Comparison of ENCODE assay signal across 8 cellular contexts in the genomic region with DNA sequence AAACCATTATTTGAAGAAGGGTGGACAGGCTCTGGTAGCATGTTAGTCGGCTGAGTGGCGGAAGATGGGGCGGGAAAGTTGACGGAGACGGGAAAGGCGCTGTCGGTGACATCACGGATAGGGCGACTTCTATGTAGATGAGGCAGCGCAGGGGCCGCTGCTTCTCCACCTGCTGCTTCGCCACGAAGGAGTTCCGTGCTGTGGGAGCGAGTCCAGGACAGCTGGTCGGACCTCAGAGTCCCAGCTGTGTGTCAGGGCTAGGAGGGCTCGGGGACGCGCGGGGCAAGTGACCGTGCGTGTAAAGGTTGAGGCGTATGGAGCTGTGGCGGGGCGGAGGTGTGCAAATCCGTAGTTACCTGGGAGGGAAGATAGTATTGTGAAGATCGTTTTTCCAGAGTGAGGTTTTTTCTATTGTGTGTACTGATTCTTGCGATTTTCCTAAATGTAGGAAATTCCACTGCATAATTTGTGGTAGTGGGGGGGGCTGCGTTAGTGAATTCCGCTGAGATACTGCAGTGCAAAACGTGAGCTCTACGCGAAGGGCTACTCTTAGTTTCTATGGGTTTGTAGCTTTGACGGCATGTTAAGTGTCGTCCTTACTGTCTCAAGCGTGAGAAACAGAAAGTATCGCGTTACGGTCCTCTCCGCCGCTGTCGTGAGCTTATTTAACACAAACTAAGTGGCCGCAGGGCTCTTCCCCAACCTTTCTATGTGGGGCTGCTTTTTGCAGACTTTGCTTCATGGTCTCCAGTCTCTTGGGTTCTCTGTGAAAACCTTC.
DNase-seq lines count a peak whose midpoint lies in the region; ATAC-seq and TF ChIP-seq lines count a peak whose summit lies in the region.

No MANE protein-coding gene starts in this region.

- intact Hi-C loops in natural killer cell (cut with micrococcal nuclease), result no loop called here

- peak overlapping the region; percentile 84 to 91 for H3K4me3 Mint-ChIP-seq in activated T-cell treated with anti-CD3 and anti-CD28 coated beads, Interleukin-2, amount 50 U/mL, for 72 hours
- H3K4me3 Mint-ChIP-seq in natural killer cell, result peak overlapping the region; percentile 99
- peak overlapping the region; percentile 87 for H3K4me3 Mint-ChIP-seq in stimulated activated naive CD8-positive, alpha-beta T cell treated with anti-CD3 and anti-CD28 coated beads, Interleukin-15, Interleukin-2, amounts not matched to agents 100 ng/mL and 50 ng/mL, for 24 hours

- no peak for TF ChIP-seq CTCF in natural killer cell (IDR thresholded peaks at IDR 0.05)

- H3K4me1 Mint-ChIP-seq in activated T-cell treated with anti-CD3 and anti-CD28 coated beads, Interleukin-2, amount 50 U/mL, for 72 hours (ENCODE audit: low read depth), result peaks cover 20% of the 10 kb centered on the region
- H3K4me1 Mint-ChIP-seq in natural killer cell, result peaks cover 19 to 20% of the 10 kb centered on the region in 2 donors
- H3K4me1 Mint-ChIP-seq in stimulated activated naive CD8-positive, alpha-beta T cell treated with anti-CD3 and anti-CD28 coated beads, Interleukin-15, Interleukin-2, amounts not matched to agents 100 ng/mL and 50 ng/mL, for 24 hours (ENCODE audit: low read depth), result peaks cover 26% of the 10 kb centered on the region

- peak; percentile 83 for ATAC-seq in GM18498 (IDR thresholded peaks at IDR 0.05; ENCODE audit: unreplicated experiment)
- peak; percentile 55 for ATAC-seq in HG03025 (IDR thresholded peaks at IDR 0.05; ENCODE audit: low FRiP score, unreplicated experiment)
- ATAC-seq in activated T-cell treated with anti-CD3 and anti-CD28 coated beads, Interleukin-2, amount 50 U/mL, for 72 hours (replicated peaks in 1 of 2), result peak; percentile 86 to 87
- ATAC-seq in natural killer cell, result peak; percentile 81 to 87 (median 85)

- DNase-seq in NOMO-1 (lab: John Stamatoyannopoulos, UW; ENCODE audit: unreplicated experiment in 2 of 2) (peak; percentile 63 to 84), fibroblast of gingiva (ENCODE audit: low read depth) (peak; percentile 47), natural killer cell (no peak), Kasumi-1 (lab: John Stamatoyannopoulos, UW) (no peak)
- DNase-seq in activated T-cell treated with anti-CD3 and anti-CD28 coated beads, Interleukin-2, amount 50 U/mL, for 72 hours, result peak; percentile 72 to 81

- H3K27ac Mint-ChIP-seq in activated T-cell treated with anti-CD3 and anti-CD28 coated beads, Interleukin-2, amount 50 U/mL, for 72 hours, result peak overlapping the region; percentile 92
- peak overlapping the region; percentile 83 to 89 for H3K27ac Mint-ChIP-seq in natural killer cell
- peak overlapping the region; percentile 100 for H3K27ac Mint-ChIP-seq in stimulated activated naive CD8-positive, alpha-beta T cell treated with anti-CD3 and anti-CD28 coated beads, Interleukin-15, Interleukin-2, amounts not matched to agents 100 ng/mL and 50 ng/mL, for 24 hours

- H3K27me3 Mint-ChIP-seq in activated T-cell treated with anti-CD3 and anti-CD28 coated beads, Interleukin-2, amount 50 U/mL, for 72 hours (ENCODE audit: low read depth), result peaks cover 7% of the 10 kb centered on the region
- H3K27me3 Mint-ChIP-seq in natural killer cell (ENCODE audit: low read depth in 2 of 2), result peaks cover 37 to 39% of the 10 kb centered on the region in 2 donors
- peaks cover 6% of the 10 kb centered on the region for H3K27me3 Mint-ChIP-seq in stimulated activated naive CD8-positive, alpha-beta T cell treated with anti-CD3 and anti-CD28 coated beads, Interleukin-15, Interleukin-2, amounts not matched to agents 100 ng/mL and 50 ng/mL, for 24 hours

- H3K9me3 Mint-ChIP-seq in activated T-cell treated with anti-CD3 and anti-CD28 coated beads, Interleukin-2, amount 50 U/mL, for 72 hours, result no peaks in the 10 kb centered on the region
- H3K9me3 Mint-ChIP-seq in natural killer cell, result no peaks in the 10 kb centered on the region
- no peaks in the 10 kb centered on the region for H3K9me3 Mint-ChIP-seq in stimulated activated naive CD8-positive, alpha-beta T cell treated with anti-CD3 and anti-CD28 coated beads, Interleukin-15, Interleukin-2, amounts not matched to agents 100 ng/mL and 50 ng/mL, for 24 hours

- no peaks in the 10 kb centered on the region for H3K36me3 Mint-ChIP-seq in activated T-cell treated with anti-CD3 and anti-CD28 coated beads, Interleukin-2, amount 50 U/mL, for 72 hours (ENCODE audit: insufficient read depth in 2 of 2)
- no peaks in the 10 kb centered on the region for H3K36me3 Mint-ChIP-seq in natural killer cell
- no peaks in the 10 kb centered on the region for H3K36me3 Mint-ChIP-seq in stimulated activated naive CD8-positive, alpha-beta T cell treated with anti-CD3 and anti-CD28 coated beads, Interleukin-15, Interleukin-2, amounts not matched to agents 100 ng/mL and 50 ng/mL, for 24 hours (ENCODE audit: low read depth)

Comparison
In these comparisons a context has a peak if more than half of its experiments do, and no peak if none do; other contexts are left out.
1. DNase-seq: peak in NOMO-1 (2 of 2), activated T-cell treated with anti-CD3 and anti-CD28 coated beads, Interleukin-2, amount 50 U/mL, for 72 hours (2 of 2) and fibroblast of gingiva (single experiment); none in natural killer cell (single experiment) and Kasumi-1 (0 of 2).
2. Peak in every context shown above with its lines, with median percentiles within 50 percentile points of each other: ATAC-seq, H3K27ac Mint-ChIP-seq and H3K4me3 Mint-ChIP-seq.